ENCODE assay signal across 1 cellular context in genomic region chr1:21924503-21925005, GRCh38.
TF ChIP-seq lines count a peak whose summit lies in the region.

No MANE protein-coding gene starts in this region.

TF ChIP-seq in K562, 482 proteins besides CTCF, POLR2A, EP300 and RAD21 (continued from another document and continues in another):
- TF ChIP-seq RB1 (IDR thresholded peaks at IDR 0.05; ENCODE audit: low read depth), result peak; percentile 30; the same call in 1 of the 2 replicates
- peak in 1 of 3 experiments; percentile 7 for TF ChIP-seq YY1 (IDR thresholded peaks at IDR 0.05; ENCODE audit: borderline replicate concordance in 1 of 3, control insufficient read depth in 1 of 3, extremely low read depth in 1 of 3, insufficient read depth in 3 of 3, insufficient read length in 1 of 3, insufficient replicate concordance in 2 of 3, low read depth in 1 of 3, low read length in 2 of 3)
- TF ChIP-seq RNF219 (CRISPR knock-in tag; IDR thresholded peaks at IDR 0.05), result no peak
- no peak for TF ChIP-seq CREB1 (IDR thresholded peaks at IDR 0.05)
- no peak for TF ChIP-seq CREB1 (CRISPR knock-in tag; IDR thresholded peaks at IDR 0.05)
- TF ChIP-seq ZNF830 (CRISPR knock-in tag; IDR thresholded peaks at IDR 0.05), result no peak
- TF ChIP-seq HMBOX1 (IDR thresholded peaks at IDR 0.05), result peak; percentile 63
- 0 out of 2 replicates have a peak, but pooled peaks have one; percentile 43 for TF ChIP-seq MYC (IDR thresholded peaks at IDR 0.05; ENCODE audit: low read depth, low read length)
- TF ChIP-seq MYC (CRISPR knock-in tag; IDR thresholded peaks at IDR 0.05; ENCODE audit: borderline replicate concordance, low read depth), result no peak
- TF ChIP-seq HNRNPK (IDR thresholded peaks at IDR 0.05; ENCODE audit: low read depth, low read length, poor library complexity, severe bottlenecking), result no peak
- no peak for TF ChIP-seq MNT (conservative IDR thresholded peaks at IDR 0.05)
- no peak for TF ChIP-seq GABPB1 (CRISPR knock-in tag; IDR thresholded peaks at IDR 0.05)
- no peak for TF ChIP-seq BRF2 (IDR thresholded peaks at IDR 0.05; ENCODE audit: borderline replicate concordance, insufficient read depth, insufficient read length)
- peak; percentile 44 for TF ChIP-seq CXXC5 (CRISPR knock-in tag; IDR thresholded peaks at IDR 0.05)
- TF ChIP-seq ZSCAN29 (IDR thresholded peaks at IDR 0.05), result no peak
- no peak for TF ChIP-seq BRD4 (IDR thresholded peaks at IDR 0.05)
- TF ChIP-seq RFX5 (IDR thresholded peaks at IDR 0.05; ENCODE audit: low read depth, low read length), result no peak
- no peak for TF ChIP-seq USF1 (CRISPR knock-in tag; IDR thresholded peaks at IDR 0.05)
- no peak for TF ChIP-seq THRAP3 (IDR thresholded peaks at IDR 0.05; ENCODE audit: borderline replicate concordance)
- no peak for TF ChIP-seq KLF1 (tag; IDR thresholded peaks at IDR 0.05)
- no peak for TF ChIP-seq MED1 (CRISPR knock-in tag; IDR thresholded peaks at IDR 0.05; ENCODE audit: borderline replicate concordance)
- TF ChIP-seq PML (IDR thresholded peaks at IDR 0.05; ENCODE audit: low read length), result no peak
- no peak for TF ChIP-seq PCBP1 (IDR thresholded peaks at IDR 0.05; ENCODE audit: low read depth, low read length, poor library complexity, severe bottlenecking)
- no peak for TF ChIP-seq KLF10 (CRISPR knock-in tag; IDR thresholded peaks at IDR 0.05)
- no peak for TF ChIP-seq SAP30 (IDR thresholded peaks at IDR 0.05; ENCODE audit: borderline replicate concordance, insufficient read depth, low read depth, low read length, poor library complexity, severe bottlenecking)
- TF ChIP-seq ZNF277 (CRISPR knock-in tag; IDR thresholded peaks at IDR 0.05; ENCODE audit: borderline replicate concordance), result no peak
- TF ChIP-seq GTF2E2 (tag; IDR thresholded peaks at IDR 0.05), result no peak
- no peak for TF ChIP-seq CBX2 (IDR thresholded peaks at IDR 0.05; ENCODE audit: insufficient read depth, low read length, poor library complexity, severe bottlenecking)
- no peak for TF ChIP-seq GATAD2B (IDR thresholded peaks at IDR 0.05; ENCODE audit: borderline replicate concordance)
- no peak for TF ChIP-seq CEBPZ (IDR thresholded peaks at IDR 0.05; ENCODE audit: borderline replicate concordance, low read depth, low read length)
- no peak for TF ChIP-seq ZNF212 (CRISPR knock-in tag; IDR thresholded peaks at IDR 0.05)
- no peak for TF ChIP-seq BRF1 (IDR thresholded peaks at IDR 0.05; ENCODE audit: borderline replicate concordance, extremely low read depth, insufficient read length)
- TF ChIP-seq ZNF354B (CRISPR knock-in tag; IDR thresholded peaks at IDR 0.05), result no peak
- TF ChIP-seq CUX1 (CRISPR knock-in tag; IDR thresholded peaks at IDR 0.05), result no peak
- no peak for TF ChIP-seq NBN (IDR thresholded peaks at IDR 0.05; ENCODE audit: low read depth)
- TF ChIP-seq YBX1 (IDR thresholded peaks at IDR 0.05), result no peak
- TF ChIP-seq BCLAF1 (IDR thresholded peaks at IDR 0.05; ENCODE audit: borderline replicate concordance in 1 of 2, control insufficient read depth in 1 of 2, low read depth in 2 of 2, low read length in 1 of 2), result no peak
- TF ChIP-seq PTRF (tag; IDR thresholded peaks at IDR 0.05), result no peak
- no peak for TF ChIP-seq TAF15 (IDR thresholded peaks at IDR 0.05; ENCODE audit: low read depth, low read length)
- no peak for TF ChIP-seq SMARCE1 (IDR thresholded peaks at IDR 0.05)
- TF ChIP-seq MAZ (CRISPR knock-in tag; conservative IDR thresholded peaks at IDR 0.05 in 1 of 2, IDR thresholded peaks at IDR 0.05 in 1 of 2), result 0 out of 4 replicates have a peak, but pooled peaks of 1 of the 2 experiments have one; percentile 8
